8 cellular contexts compared by ENCODE assay signal in genomic region chr2:175366814-175367213, GRCh38.
DNase-seq lines count a peak whose midpoint lies in the region; ATAC-seq and TF ChIP-seq lines count a peak whose summit lies in the region.

No MANE protein-coding gene starts in this region.

- no peak overlapping the region for H3K4me2 ChIP-seq in parathyroid adenoma (ENCODE audit: low read length)

- no peak overlapping the region for H2AFZ ChIP-seq in parathyroid adenoma

- TF ChIP-seq CTCF in parathyroid adenoma (IDR thresholded peaks at IDR 0.05): peak; percentile 82

- peak; percentile 3 to 19 (median 5) for DNase-seq in stimulated activated CD4-positive, alpha-beta T cell treated with anti-CD3 and anti-CD28 coated beads, Interleukin-12 subunit alpha, Interleukin-12 subunit beta, amount 100 ng/mL, for 48 hours (ENCODE audit: low read depth in 2 of 3, low spot score in 1 of 3)
- DNase-seq in stimulated activated CD4-positive, alpha-beta T cell treated with anti-CD3 and anti-CD28 coated beads, Interleukin-4, amount 100 ng/mL, for 1 hour: no peak
- DNase-seq in NCI-H2081 (lab: John Stamatoyannopoulos, UW) (peak; percentile 72 to 77), UCSD-AML1 (lab: John Stamatoyannopoulos, UW; ENCODE audit: unreplicated experiment) (peak; percentile 12), foreskin melanocyte (peak; percentile 49)
- no peak for DNase-seq in activated effector memory CD4-positive, alpha-beta T cell treated with Interleukin-2 at 50 U/mL for 16 hours

- H3K4me1 ChIP-seq in parathyroid adenoma: no peaks in the 10 kb centered on the region

- no peaks in the 10 kb centered on the region for H3K9me3 ChIP-seq in parathyroid adenoma (ENCODE audit: control insufficient read depth, low read length)

- H3K36me3 ChIP-seq in parathyroid adenoma (ENCODE audit: control insufficient read depth, insufficient read depth, low read length): no peaks in the 10 kb centered on the region

- H3K27me3 ChIP-seq in parathyroid adenoma (ENCODE audit: control insufficient read depth, insufficient read depth, low read length): no peaks in the 10 kb centered on the region

- no peak overlapping the region for H3K27ac ChIP-seq in parathyroid adenoma

- no peak overlapping the region for H3K4me3 ChIP-seq in parathyroid adenoma (ENCODE audit: low read depth, low read length)

- peak; percentile 71 for ATAC-seq in HG02981 (IDR thresholded peaks at IDR 0.05; ENCODE audit: unreplicated experiment)

- H3K79me2 ChIP-seq in parathyroid adenoma: no peaks in the 10 kb centered on the region

- H3K9ac ChIP-seq in parathyroid adenoma: no peak overlapping the region

Comparison
In these comparisons a context has a peak if more than half of its experiments do, and no peak if none do; other contexts are left out.
1. DNase-seq: peak in stimulated activated CD4-positive, alpha-beta T cell treated with anti-CD3 and anti-CD28 coated beads, Interleukin-12 subunit alpha, Interleukin-12 subunit beta, amount 100 ng/mL, for 48 hours (3 of 3), NCI-H2081 (2 of 2), UCSD-AML1 (single experiment) and foreskin melanocyte (single experiment); none in stimulated activated CD4-positive, alpha-beta T cell treated with anti-CD3 and anti-CD28 coated beads, Interleukin-4, amount 100 ng/mL, for 1 hour (single experiment) and activated effector memory CD4-positive, alpha-beta T cell treated with Interleukin-2 at 50 U/mL for 16 hours (single experiment).